8 cellular contexts compared by ENCODE assay signal in the genomic region with DNA sequence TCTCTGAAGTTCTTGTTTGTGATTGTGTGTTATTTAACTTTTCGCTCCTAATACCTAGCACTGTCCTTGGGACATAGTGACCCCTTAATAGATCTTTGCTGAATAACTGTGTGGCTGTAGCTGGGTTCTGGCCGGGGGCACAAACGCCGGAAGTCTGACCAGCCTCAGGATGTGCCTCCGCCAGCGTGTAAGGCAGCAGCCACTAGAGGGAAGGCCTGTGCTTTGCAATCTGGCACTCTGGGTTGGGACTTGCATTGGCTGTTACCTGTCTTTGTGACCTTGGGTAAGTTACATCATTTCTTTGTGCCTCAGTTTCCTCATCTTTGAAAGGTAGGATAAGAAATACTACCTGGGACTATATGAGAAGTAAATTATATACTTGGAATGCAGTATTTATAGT.
DNase-seq lines count a peak whose midpoint lies in the region; ATAC-seq and TF ChIP-seq lines count a peak whose summit lies in the region.

No MANE protein-coding gene starts in this region.

- peak; percentile 91 for ATAC-seq in HG02759 (IDR thresholded peaks at IDR 0.05; ENCODE audit: unreplicated experiment)

- H3K4me1 ChIP-seq in mesodermal cell (ENCODE audit: control insufficient read depth, insufficient read depth, low read length, poor library complexity, severe bottlenecking) = peaks cover 10% of the 10 kb centered on the region

- DNase-seq in GM10248 (ENCODE audit: extremely low spot score) (peak; percentile 44), brain microvascular endothelial cell (no peak), NAMALWA (ENCODE audit: low spot score) (no peak), foreskin melanocyte (no peak), ecto neural progenitor cell (ENCODE audit: low spot score) (no peak), NCI-H1417 (lab: John Stamatoyannopoulos, UW) (no peak)

- H3K36me3 ChIP-seq in brain microvascular endothelial cell (replicated peaks) (peaks cover 58% of the 10 kb centered on the region), mesodermal cell (ENCODE audit: control insufficient read depth, insufficient read depth, low read length) (peaks cover 93% of the 10 kb centered on the region)

- H3K4me3 ChIP-seq in brain microvascular endothelial cell (ENCODE audit: low read depth, low read length) (no peak overlapping the region), mesodermal cell (ENCODE audit: extremely low read depth, insufficient read depth, low read length, poor library complexity, severe bottlenecking) (no peak overlapping the region)

- no peaks in the 10 kb centered on the region for H3K9me3 ChIP-seq in mesodermal cell (ENCODE audit: control insufficient read depth, low read length)

- H3K27ac ChIP-seq in brain microvascular endothelial cell = no peak overlapping the region
- peak overlapping the region; percentile 18 for H3K27ac ChIP-seq in mesodermal cell (ENCODE audit: low read depth, low read length, severe bottlenecking)

- POLR2A ChIA-PET in GM10248 (lab: Yijun Ruan, JAX) = no interaction called here

- in situ Hi-C loops in brain microvascular endothelial cell (cut with HindIII; ENCODE audit: low pct_ligation_motif_present, low sequenced_read_pairs) = no loop called here

- WGBS in mesodermal cell (ENCODE audit: insufficient coverage in 2 of 2), 2 experiments = 86 to 88% methylated on average over 4 to 5 of the region's 6 CpGs

- H3K27me3 ChIP-seq in brain microvascular endothelial cell (replicated peaks) = no peaks in the 10 kb centered on the region

- CTCF ChIA-PET in GM10248 (lab: Yijun Ruan, JAX) = interaction anchor here (1.7 kb wide), 1 partner anchor 10 kb away, joined by 6 read pairs; no protein-coding TSS in a partner anchor

- TF ChIP-seq CTCF in GM10248 (IDR thresholded peaks at IDR 0.05; ENCODE audit: control extremely low read depth, extremely low read depth, low read depth, missing control alignments) = peak; percentile 23
- peak; percentile 65 for TF ChIP-seq CTCF in brain microvascular endothelial cell (IDR thresholded peaks at IDR 0.05; ENCODE audit: low read depth, low read length, missing control alignments)
